9 cellular contexts compared by ENCODE assay signal in the genomic region with DNA sequence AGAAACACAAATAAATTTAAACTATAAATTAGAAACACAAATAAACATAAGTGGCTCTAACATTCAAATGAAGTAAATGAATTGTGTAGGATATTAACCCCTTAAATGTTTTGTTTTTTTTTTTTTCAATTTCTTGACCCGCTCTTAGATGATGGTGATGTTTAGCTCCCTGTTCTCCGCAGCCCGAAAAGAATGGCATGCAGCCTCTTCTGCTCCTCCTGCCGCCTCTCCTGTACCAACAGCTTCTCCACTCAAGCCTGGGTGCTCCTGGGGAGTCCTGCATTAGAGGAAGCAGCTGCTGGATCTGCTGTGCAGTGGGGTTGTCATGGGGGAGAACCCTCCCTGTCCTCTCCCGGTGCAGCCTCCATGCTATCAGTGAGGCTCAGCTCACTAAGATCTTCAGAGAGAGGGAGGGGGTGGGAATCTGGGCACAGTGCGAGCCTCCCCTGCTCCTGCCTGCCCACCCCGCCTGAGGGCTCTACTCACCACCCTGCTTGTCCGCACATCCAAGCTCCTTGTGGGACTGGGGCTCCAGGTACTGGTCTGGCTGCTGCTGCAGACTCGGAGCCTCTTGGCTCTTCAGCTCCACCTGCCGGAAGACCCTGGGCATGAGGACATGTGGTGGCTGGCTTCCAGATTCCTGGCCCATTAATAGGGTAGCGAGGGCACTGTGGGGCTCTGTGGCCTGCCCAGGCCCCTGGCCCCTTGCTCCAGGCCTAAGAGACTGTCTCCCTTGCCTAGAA. TPM values are rescaled to one million over a fixed set of nuclear protein-coding genes. Genes with fewer than 3 reads are reported as not detected.
DNase-seq lines count a peak whose midpoint lies in the region; ATAC-seq, FAIRE-seq and TF ChIP-seq lines count a peak whose summit lies in the region.
"Not testable (repeated sequence)": the region's sequence is repeated elsewhere in the genome, so short reads cannot be mapped to it uniquely, and the experiment has no call there.
"Had no signal": no experiment of that assay in that cellular context is flagged by ENCODE, and none has a peak within 500 bp of the region (broad histone marks: within the 10 kb centered on the region; RNA-seq: fewer than 3 reads in every experiment).

No MANE protein-coding gene starts in this region.

- not testable (repeated sequence) for H3K27ac ChIP-seq in PC-9; K562 (ENCODE audit: extremely low read depth, low read depth, low read length); tibial nerve

- not testable (repeated sequence) for H3K9me2 ChIP-seq in PC-9 (ENCODE audit: insufficient read depth)

- H3K36me3 ChIP-seq in PC-9 (ENCODE audit: low read depth); K562 (ENCODE audit: control insufficient read depth, insufficient read depth, low read length); mucosa of descending colon (ENCODE audit: low read depth); tibial nerve: not testable (repeated sequence)

- H3K27ac Mint-ChIP-seq in Calu3 (ENCODE audit: unreplicated experiment); glutamatergic neuron (ENCODE audit: unreplicated experiment): not testable (repeated sequence)

- not testable (repeated sequence) for H3K36me3 Mint-ChIP-seq in Calu3 (ENCODE audit: insufficient read depth, unreplicated experiment); glutamatergic neuron (ENCODE audit: unreplicated experiment)

- not testable (repeated sequence) for H3K4me2 ChIP-seq in PC-9; K562 (ENCODE audit: insufficient read depth, low read length)

- H3K9ac ChIP-seq in K562 (ENCODE audit: insufficient read depth in 1 of 2, low read depth in 2 of 2, low read length in 2 of 2), result not testable (repeated sequence)

- BruUV-seq in Calu3 (replicated peaks; lab: Mats Ljungman, UMichigan); PC-9 (replicated peaks; lab: Mats Ljungman, UMichigan); K562 (replicated peaks; lab: Mats Ljungman, UMichigan): not testable (repeated sequence)

- H3K9me3 ChIP-seq in PC-9 (ENCODE audit: insufficient read depth, low read depth); K562 (replicated peaks; ENCODE audit: control insufficient read depth, insufficient read depth, low read depth, low read length); mucosa of descending colon; tibial nerve: not testable (repeated sequence)

- not testable (repeated sequence) for TF ChIP-seq RAD21 in K562 (CRISPR knock-in tag; conservative IDR thresholded peaks at IDR 0.05 in 1 of 2, IDR thresholded peaks at IDR 0.05 in 1 of 2)

- H3K4me3 ChIP-seq in PC-9, K562, mucosa of descending colon, tibial nerve: not testable (repeated sequence)

- not testable (repeated sequence) for H2AFZ ChIP-seq in PC-9
- H2AFZ ChIP-seq in K562 (ENCODE audit: low read depth, low read length), result 0 out of 2 replicates have a peak overlapping the region, but pooled peaks have one; percentile 55

- TF ChIP-seq EP300 in K562 (IDR thresholded peaks at IDR 0.05; ENCODE audit: low read length); tibial nerve (IDR thresholded peaks at IDR 0.05): not testable (repeated sequence)

- peak; percentile 57 for DNase-seq in Calu3
- peak in 1 of 2 experiments; percentile 44 for DNase-seq in PC-9
- peak; percentile 23 for DNase-seq in activated T-cell treated with anti-CD3 and anti-CD28 coated beads for 24 hours (ENCODE audit: low read depth)
- DNase-seq in K562 (ENCODE audit: extremely low read depth in 1 of 4, low spot score in 3 of 4); tibial nerve (ENCODE audit: low spot score in 2 of 2): not testable (repeated sequence)
- DNase-seq in glutamatergic neuron, result peak; percentile 22
- DNase-seq in mucosa of descending colon, result peak; percentile 41 to 61 (median 52)
- DNase-seq in stimulated activated CD4-positive, alpha-beta T cell treated with anti-CD3 and anti-CD28 coated beads, Interleukin-1b, Interleukin-23, amount 100 ng/mL, for 4 hours (ENCODE audit: low read depth in 2 of 2), result peak; percentile 12 to 17

- ATAC-seq in K562, mucosa of descending colon: not testable (repeated sequence)

- not testable (repeated sequence) for H3K4me3 Mint-ChIP-seq in Calu3 (ENCODE audit: low read depth, unreplicated experiment); glutamatergic neuron (ENCODE audit: unreplicated experiment)

- H3F3A ChIP-seq in PC-9 (ENCODE audit: insufficient read depth, low read depth), result not testable (repeated sequence)

- CTCF ChIA-PET in Calu3 (lab: Charles Lee); PC-9 (lab: Charles Lee); K562 (lab: Yijun Ruan, JAX; ENCODE audit: low intra/inter-chr PET ratio): not testable (repeated sequence)

- not testable (repeated sequence) for H4K20me1 ChIP-seq in PC-9 (ENCODE audit: insufficient read depth); K562 (replicated peaks; ENCODE audit: control insufficient read depth, insufficient read depth, low read length)

- H3K4me1 Mint-ChIP-seq in Calu3 (ENCODE audit: low read depth, unreplicated experiment); glutamatergic neuron (ENCODE audit: low read depth, unreplicated experiment): not testable (repeated sequence)

- not testable (repeated sequence) for FAIRE-seq in K562 (lab: Jason Lieb, UNC)

- POLR2A ChIA-PET in PC-9 (lab: Charles Lee; ENCODE audit: unreplicated experiment); K562 (lab: Yijun Ruan, JAX): not testable (repeated sequence)

- not testable (repeated sequence) for TF ChIP-seq CTCF in Calu3 (IDR thresholded peaks at IDR 0.05; ENCODE audit: unreplicated experiment); glutamatergic neuron (IDR thresholded peaks at IDR 0.05; ENCODE audit: partially characterized antibody, unreplicated experiment)
- TF ChIP-seq CTCF in PC-9 (conservative IDR thresholded peaks at IDR 0.05), result peak; percentile 66
- TF ChIP-seq CTCF in K562 (IDR thresholded peaks at IDR 0.05 in 2 of 3, conservative IDR thresholded peaks at IDR 0.05 in 1 of 3; ENCODE audit: insufficient read depth in 2 of 3, low read depth in 1 of 3, low read length in 3 of 3), result peak in 2 of 3 experiments; percentile 14 to 46; a peak in 3 of 6 replicates
- TF ChIP-seq CTCF in mucosa of descending colon (IDR thresholded peaks at IDR 0.05), result peak; percentile 46
- TF ChIP-seq CTCF in tibial nerve (IDR thresholded peaks at IDR 0.05), result peak in 3 of 5 experiments; percentile 30 to 38 (median 36)

- not testable (repeated sequence) for TF ChIP-seq POLR2A in K562 (conservative IDR thresholded peaks at IDR 0.05); tibial nerve (IDR thresholded peaks at IDR 0.05)

- in situ Hi-C loops in K562 (cut with MboI), result not testable (repeated sequence)

- H3K79me2 ChIP-seq in PC-9 (ENCODE audit: low read depth); K562 (ENCODE audit: control insufficient read depth, insufficient read depth, low read length): not testable (repeated sequence)

- H3K9me1 ChIP-seq in K562 (ENCODE audit: control insufficient read depth, insufficient read depth, low read length), result not testable (repeated sequence)

- not testable (repeated sequence) for H3K4me1 ChIP-seq in PC-9 (replicated peaks; ENCODE audit: insufficient read depth); K562 (replicated peaks in 1 of 2; ENCODE audit: control insufficient read depth in 2 of 2, insufficient read depth in 2 of 2, low read length in 2 of 2); mucosa of descending colon (ENCODE audit: low read depth); tibial nerve

- peaks cover 26% of the 10 kb centered on the region for H3K27me3 Mint-ChIP-seq in Calu3 (ENCODE audit: unreplicated experiment)
- not testable (repeated sequence) for H3K27me3 Mint-ChIP-seq in glutamatergic neuron (ENCODE audit: unreplicated experiment)

- H3K9me3 Mint-ChIP-seq in Calu3 (ENCODE audit: low read depth, unreplicated experiment); glutamatergic neuron (ENCODE audit: unreplicated experiment): not testable (repeated sequence)

- H3K27me3 ChIP-seq in PC-9 (ENCODE audit: insufficient read depth, low read depth); K562 (ENCODE audit: control insufficient read depth in 2 of 2, insufficient read depth in 2 of 2, low read length in 2 of 2); tibial nerve: not testable (repeated sequence)

- intact Hi-C loops in Calu3 (cut with micrococcal nuclease; ENCODE audit: unreplicated experiment); PC-9 (cut with micrococcal nuclease; ENCODE audit: unreplicated experiment); K562 (cut with micrococcal nuclease); mucosa of descending colon (cut with DNase I, micrococcal nuclease): not testable (repeated sequence)

- WGBS in K562 (ENCODE audit: insufficient coverage, low coverage, missing lambda C conversion rate), result 29% methylated on average over 6 of the region's 11 CpGs
- WGBS in tibial nerve, 2 donors, result 46 to 68% methylated on average over 4 to 9 of the region's 11 CpGs

RNA-seq across cellular contexts. Expression of gene GOLGA6L10, which starts 6.5 kb away (rescaled TPM):
- total RNA-seq in Calu3 (2022) (0.88 and 1.4 TPM in 2 replicates), PC-9 (2021) (2.2 and 2.3 TPM in 2 replicates), K562 (2014; rRNA removed) (2.4 and 2.7 TPM in 2 replicates), K562 (2014; rRNA removed; fragmentation: Illumina TruSeq; extraction: Trizol) (1.9 and 3.0 TPM in 2 replicates), K562 (2015; rRNA removed; fragmentation: Illumina TruSeq; extraction: Trizol) (2.0 TPM in 2 replicates), K562 (2021) (2.2 TPM in 2 replicates), glutamatergic neuron (ENCODE audit: unreplicated experiment) (0.96 TPM), mucosa of descending colon (1 to 10 TPM in 2 of 3 donors, under 1 TPM in 1; 0.92 to 3.6 (median 3.1) TPM), tibial nerve (under 1 TPM; 0.20 to 0.66 (median 0.36) TPM)
- total RNA-seq in K562 (2011; cell fraction: chromatin; rRNA removed; ENCODE audit: low replicate concordance), result 10.5 and 22.9 TPM in 2 replicates
- total RNA-seq in K562 (2011; cell fraction: nucleolus; rRNA removed), result 4.5 and 5.5 TPM in 2 replicates
- 22.1 and 29.5 TPM in 2 replicates for total RNA-seq in K562 (2011; cell fraction: nucleoplasm; rRNA removed)
- polyA plus RNA-seq in K562 (2011; rRNA removed) (4.0 and 4.1 TPM in 2 replicates), K562 (2014; fragmentation: Illumina TruSeq; extraction: Trizol) (1.5 and 2.0 TPM in 2 replicates), K562 (2014; fragmentation: Nextera tagmentation; extraction: Ambion mirVana) (under 1 TPM; 0.32 to 0.34 TPM), K562 (2014; rRNA removed) (2.7 and 7.1 TPM in 2 replicates)
- 0.22 and 0.60 TPM in 2 replicates for polyA plus RNA-seq in K562 (2011; cell fraction: cytosol; rRNA removed)
- 6.1 and 8.4 TPM in 2 replicates for polyA plus RNA-seq in K562 (2011; cell fraction: nucleus; rRNA removed)
- polyA plus RNA-seq in K562 (2012), result 1.3 and 3.8 TPM in 2 replicates
- polyA minus RNA-seq in K562 (2011; rRNA and poly(A)+ RNA removed), result 2.1 and 2.2 TPM in 2 replicates
- 0.86 TPM in 1 of 2 replicates, not detected in the other for polyA minus RNA-seq in K562 (2011; cell fraction: cytosol; rRNA and poly(A)+ RNA removed)
- 3.4 and 7.1 TPM in 2 replicates for polyA minus RNA-seq in K562 (2011; cell fraction: nucleus; rRNA and poly(A)+ RNA removed)
- polyA plus RNA-seq: GM23248 had no signal
